In genomic region chr3:124765197-124765596, GRCh38 we compare ENCODE assay signal across 21 cellular contexts. TPM values are rescaled to one million over a fixed set of nuclear protein-coding genes. Genes with fewer than 3 reads are reported as not detected.
DNase-seq lines count a peak whose midpoint lies in the region; ATAC-seq and TF ChIP-seq lines count a peak whose summit lies in the region.
"Had no signal": no experiment of that assay in that cellular context is flagged by ENCODE, and none has a peak within 500 bp of the region (broad histone marks: within the 10 kb centered on the region; RNA-seq: fewer than 3 reads in every experiment).

No MANE protein-coding gene starts in this region.

- no peaks in the 10 kb centered on the region for H3K27me3 ChIP-seq in KMS-11 (ENCODE audit: insufficient read depth, low read depth)
- no peaks in the 10 kb centered on the region for H3K27me3 ChIP-seq in CD4-positive, alpha-beta T cell (ENCODE audit: control insufficient read depth, insufficient read depth, low read length)
- H3K27me3 ChIP-seq in HAP-1 (ENCODE audit: low read depth): no peaks in the 10 kb centered on the region
- H3K27me3 ChIP-seq: BE2C had no signal

- H3K9me3 ChIP-seq in CD4-positive, alpha-beta T cell (ENCODE audit: control insufficient read depth, low read length): no peaks in the 10 kb centered on the region
- no peaks in the 10 kb centered on the region for H3K9me3 ChIP-seq in HAP-1
- H3K9me3 ChIP-seq: A549, BE2C had no signal

- H2AFZ ChIP-seq in KMS-11 (ENCODE audit: low read depth): no peak overlapping the region

- in situ Hi-C loops in HAP-1 (cut with MboI; ENCODE audit: low sequenced_read_pairs): loop anchor here (10.0 kb wide), 1 partner anchor 820 kb away; no protein-coding TSS in a partner anchor

- DNase-seq in neural crest cell (ENCODE audit: low read depth, low spot score) (no peak), substantia nigra (lab: John Stamatoyannopoulos, UW) (no peak), T-helper 1 cell (no peak), HAP-1 (ENCODE audit: low spot score in 2 of 2) (no peak)
- no peak for DNase-seq in CD4-positive, alpha-beta T cell
- DNase-seq: BE2C; H7; HFFc6; KG1; NCI-H1105; NCI-H146; NCI-H2029; NCI-H345; NCI-H524; NCI-H774; NK-92 treated with Interleukin-12 subunit alpha and Interleukin-12 subunit beta, amount 100 ng/mL, for 24 hours had no signal

- CTCF ChIA-PET in CD4-positive, alpha-beta T cell (lab: Charles Lee): no interaction called here

- peak overlapping the region; percentile 71 for H3K27ac Mint-ChIP-seq in neural crest cell (ENCODE audit: unreplicated experiment)
- no peak overlapping the region for H3K27ac Mint-ChIP-seq in CD4-positive, alpha-beta T cell
- H3K27ac Mint-ChIP-seq: HFFc6 had no signal

- no peak for TF ChIP-seq CTCF in KMS-11 (conservative IDR thresholded peaks at IDR 0.05; ENCODE audit: low read depth, low read length)
- no peak for TF ChIP-seq CTCF in neural crest cell (conservative IDR thresholded peaks at IDR 0.05)
- no peak for TF ChIP-seq CTCF in CD4-positive, alpha-beta T cell (IDR thresholded peaks at IDR 0.05)

- H3K4me1 ChIP-seq in KMS-11 (ENCODE audit: low read depth, poor library complexity, severe bottlenecking): peaks cover 66% of the 10 kb centered on the region
- H3K4me1 ChIP-seq in HAP-1: 0 out of 2 replicates have a peak, but pooled peaks cover 2% of the 10 kb centered on the region

- H3K79me2 ChIP-seq in KMS-11 (ENCODE audit: insufficient read depth, low read depth): no peaks in the 10 kb centered on the region

- no peaks in the 10 kb centered on the region; the same call in 1 of the 2 replicates for H3K36me3 ChIP-seq in KMS-11 (ENCODE audit: insufficient read depth)
- H3K36me3 ChIP-seq in HAP-1 (replicated peaks): peaks cover 7% of the 10 kb centered on the region; the same call in 1 of the 2 replicates

- no peak for ATAC-seq in HG03097 (IDR thresholded peaks at IDR 0.05; ENCODE audit: low FRiP score, unreplicated experiment)
- no peak for ATAC-seq in CD4-positive, alpha-beta T cell (ENCODE audit: poor library complexity)
- ATAC-seq: A549, Panc1 had no signal

- H3K4me2 ChIP-seq in KMS-11: no peak overlapping the region
- H3K4me2 ChIP-seq: A549 had no signal

- peak overlapping the region; percentile 15; the same call in 1 of the 2 replicates for H3K27ac ChIP-seq in KMS-11
- H3K27ac ChIP-seq in cingulate gyrus (ENCODE audit: low read depth, low read length): peak overlapping the region; percentile 87
- H3K27ac ChIP-seq in substantia nigra (ENCODE audit: low read depth, low read length, poor library complexity, severe bottlenecking): peak overlapping the region; percentile 89
- no peak overlapping the region for H3K27ac ChIP-seq in CD4-positive, alpha-beta T cell (ENCODE audit: low read depth, low read length)

- no peak overlapping the region for H3K4me3 ChIP-seq in KMS-11 (IDR thresholded peaks at IDR 0.05; ENCODE audit: insufficient read depth, low read depth, low read length)
- H3K4me3 ChIP-seq in HAP-1: no peak overlapping the region
- H3K4me3 ChIP-seq: A549 had no signal

- no peaks in the 10 kb centered on the region for H3K27me3 Mint-ChIP-seq in neural crest cell (ENCODE audit: low read depth)
- H3K27me3 Mint-ChIP-seq in CD4-positive, alpha-beta T cell: peaks cover 6% of the 10 kb centered on the region

- no peaks in the 10 kb centered on the region for H4K20me1 ChIP-seq in KMS-11 (ENCODE audit: insufficient read depth)

- H3K4me1 Mint-ChIP-seq in neural crest cell: peaks cover 13% of the 10 kb centered on the region
- peaks cover 6% of the 10 kb centered on the region for H3K4me1 Mint-ChIP-seq in CD4-positive, alpha-beta T cell (ENCODE audit: low read depth)

- POLR2A ChIA-PET in CD4-positive, alpha-beta T cell (lab: Charles Lee): no interaction called here

- intact Hi-C loops in CD4-positive, alpha-beta T cell (cut with DNase I, micrococcal nuclease): loop anchor here in 1 of 2 experiments (10.0 kb wide), 1 partner anchor 820 kb away; no protein-coding TSS in a partner anchor

- no peaks in the 10 kb centered on the region for H3K36me3 Mint-ChIP-seq in neural crest cell (ENCODE audit: low read depth)
- no peaks in the 10 kb centered on the region for H3K36me3 Mint-ChIP-seq in CD4-positive, alpha-beta T cell (ENCODE audit: low read depth)

- no peak overlapping the region for H3K4me3 Mint-ChIP-seq in neural crest cell
- no peak overlapping the region for H3K4me3 Mint-ChIP-seq in CD4-positive, alpha-beta T cell
- H3K4me3 Mint-ChIP-seq: HFFc6 had no signal

- H3K9me3 Mint-ChIP-seq in neural crest cell: no peaks in the 10 kb centered on the region
- no peaks in the 10 kb centered on the region for H3K9me3 Mint-ChIP-seq in CD4-positive, alpha-beta T cell
- H3K9me3 Mint-ChIP-seq: HFFc6 had no signal

- H3K9ac ChIP-seq in KMS-11: no peak overlapping the region

RNA-seq across cellular contexts. Expression of gene UMPS, which starts 34.9 kb away (rescaled TPM):
- total RNA-seq in neural crest cell: 55.6 and 70.7 TPM in 2 replicates
- total RNA-seq in CD4-positive, alpha-beta T cell: 10 to 100 TPM; 19.5 to 19.7 TPM
